In the genomic region with DNA sequence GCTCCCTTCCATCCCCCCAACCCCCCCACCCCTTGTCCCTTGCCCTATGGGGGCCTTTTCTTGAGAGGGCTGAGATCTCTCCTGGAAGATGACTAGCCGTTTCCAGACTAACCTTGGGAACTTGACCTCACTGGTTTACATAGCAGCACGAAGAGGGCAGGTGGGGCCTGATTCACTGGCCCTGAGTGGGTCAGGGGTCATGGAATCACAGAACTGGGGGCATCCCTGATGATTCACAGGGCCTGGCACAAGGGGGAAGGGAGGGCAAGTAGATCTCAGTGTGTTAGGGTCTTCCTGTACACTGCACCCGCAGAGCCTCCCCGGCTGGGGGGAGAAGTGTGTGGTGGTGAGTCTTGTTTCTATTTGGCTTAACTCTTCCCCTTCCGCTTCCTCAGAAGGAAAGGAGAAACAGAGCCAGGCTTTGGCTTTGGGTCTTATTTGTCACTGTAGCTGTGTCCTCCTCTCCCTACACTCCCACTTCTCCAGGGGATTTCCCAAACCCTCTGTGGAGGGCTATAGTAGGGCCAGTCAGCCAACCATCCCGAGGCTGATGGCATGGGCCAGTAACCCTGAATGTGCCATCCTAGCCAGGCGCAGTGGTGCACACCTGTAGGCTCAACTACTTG, we compare ENCODE assay signal across 25 cellular contexts. TPM values are rescaled to one million over a fixed set of nuclear protein-coding genes. Genes with fewer than 3 reads are reported as not detected.
DNase-seq lines count a peak whose midpoint lies in the region; ATAC-seq and TF ChIP-seq lines count a peak whose summit lies in the region.
"Had no signal": no experiment of that assay in that cellular context is flagged by ENCODE, and none has a peak within 500 bp of the region (broad histone marks: within the 10 kb centered on the region; RNA-seq: fewer than 3 reads in every experiment).

No MANE protein-coding gene starts in this region.

- peaks cover 67% of the 10 kb centered on the region for H3K79me2 ChIP-seq in neural progenitor cell (ENCODE audit: low read depth)

- no peaks in the 10 kb centered on the region for H3K36me3 ChIP-seq in neural progenitor cell
- H3K36me3 ChIP-seq: cardiac muscle cell, transverse colon had no signal

- peaks cover 77% of the 10 kb centered on the region for H4K20me1 ChIP-seq in neural progenitor cell (ENCODE audit: low read depth)

- no peaks in the 10 kb centered on the region for H3K27me3 Mint-ChIP-seq in activated T-cell treated with anti-CD3 and anti-CD28 coated beads, Interleukin-2, amount 50 U/mL, for 24 hours
- H3K27me3 Mint-ChIP-seq in T-cell (no peaks in the 10 kb centered on the region), neural progenitor cell (ENCODE audit: insufficient read depth, low read depth) (peaks cover 7% of the 10 kb centered on the region)
- H3K27me3 Mint-ChIP-seq in central memory CD8-positive, alpha-beta T cell: no peaks in the 10 kb centered on the region

- no peaks in the 10 kb centered on the region for H3K9me3 ChIP-seq in neural progenitor cell (ENCODE audit: low read depth)
- H3K9me3 ChIP-seq: esophagus squamous epithelium, spleen, transverse colon had no signal

- ATAC-seq in T-cell (replicated peaks in 1 of 4) (no peak), HG02798 (IDR thresholded peaks at IDR 0.05; ENCODE audit: poor library complexity, unreplicated experiment) (no peak)
- no peak for ATAC-seq in central memory CD8-positive, alpha-beta T cell (replicated peaks; ENCODE audit: extremely low read depth, poor library complexity, severe bottlenecking)
- ATAC-seq: activated T-cell treated with anti-CD3 and anti-CD28 coated beads, Interleukin-2, amount 50 U/mL, for 4 hours had no signal

- no peak overlapping the region for H3K4me3 Mint-ChIP-seq in activated T-cell treated with anti-CD3 and anti-CD28 coated beads, Interleukin-2, amount 50 U/mL, for 24 hours
- H3K4me3 Mint-ChIP-seq in T-cell: peak overlapping the region in 2 of 3 donors; percentile 13 to 34
- H3K4me3 Mint-ChIP-seq in central memory CD8-positive, alpha-beta T cell: no peak overlapping the region
- H3K4me3 Mint-ChIP-seq in neural progenitor cell: peak overlapping the region; percentile 27

- no peak overlapping the region for H3K4me3 ChIP-seq in neural progenitor cell
- H3K4me3 ChIP-seq: cardiac muscle cell, esophagus squamous epithelium, GM23248, lung, transverse colon had no signal

- peaks cover 24% of the 10 kb centered on the region for H3F3A ChIP-seq in neural progenitor cell (ENCODE audit: low read depth)

- POLR2A ChIA-PET in T-cell (lab: Charles Lee): interaction anchor here (0.5 to 0.6 kb wide), 2 partner anchors 28 to 93 kb away, joined by 3 to 4 read pairs; no protein-coding TSS in a partner anchor

- no peak for DNase-seq in activated T-cell treated with anti-CD3 and anti-CD28 coated beads, Interleukin-2, amount 50 U/mL, for 24 hours
- no peak for DNase-seq in activated T-cell treated with anti-CD3 and anti-CD28 coated beads, Interleukin-2, amount 50 U/mL, for 48 hours
- DNase-seq in T-cell (no peak), neural progenitor cell (ENCODE audit: low spot score) (no peak), mucosa of gallbladder (ENCODE audit: low spot score) (no peak), G401 (ENCODE audit: low spot score) (no peak)
- no peak for DNase-seq in central memory CD8-positive, alpha-beta T cell (ENCODE audit: low spot score in 2 of 2)
- DNase-seq: 8988T; activated CD4-positive, alpha-beta T cell treated with anti-CD3 and anti-CD28 coated beads, Interleukin-2, amount 50 U/mL, for 4 hours; activated T-cell treated with anti-CD3 and anti-CD28 coated beads, Interleukin-2, amount 50 U/mL, for 4 hours; C1 segment of cervical spinal cord; DMS79 treated with DMSO at 0.1 percent for 48 hours; effector CD4-positive, alpha-beta T cell; esophagus squamous epithelium; GM23248; NCI-H1694 treated with DMSO at 0.1 percent for 48 hours; NCI-H345; NK-92 treated with Interleukin-12 subunit alpha and Interleukin-12 subunit beta, amount 100 ng/mL, for 24 hours; spleen; transverse colon had no signal

- peak overlapping the region; percentile 2 for H3K4me2 ChIP-seq in neural progenitor cell

- H3K4me1 ChIP-seq in neural progenitor cell: peaks cover 49% of the 10 kb centered on the region

- H3K27me3 ChIP-seq in neural progenitor cell: no peaks in the 10 kb centered on the region
- H3K27me3 ChIP-seq: cardiac muscle cell, esophagus squamous epithelium, spleen, transverse colon had no signal

- in situ Hi-C loops in G401 (cut with HindIII; ENCODE audit: low sequenced_read_pairs): no loop called here

- H3K9ac ChIP-seq in neural progenitor cell: no peak overlapping the region
- H3K9ac ChIP-seq: GM23248 had no signal

- CTCF ChIA-PET in T-cell (lab: Charles Lee): no interaction called here

- H2AFZ ChIP-seq in neural progenitor cell (replicated peaks): no peak overlapping the region
- H2AFZ ChIP-seq: GM23248 had no signal

- peak overlapping the region; percentile 71 for H3K27ac Mint-ChIP-seq in activated T-cell treated with anti-CD3 and anti-CD28 coated beads, Interleukin-2, amount 50 U/mL, for 24 hours
- H3K27ac Mint-ChIP-seq in T-cell (no peak overlapping the region), neural progenitor cell (no peak overlapping the region)
- peak overlapping the region; percentile 74 for H3K27ac Mint-ChIP-seq in central memory CD8-positive, alpha-beta T cell (ENCODE audit: low read depth)

- H3K9me3 Mint-ChIP-seq in activated T-cell treated with anti-CD3 and anti-CD28 coated beads, Interleukin-2, amount 50 U/mL, for 24 hours: no peaks in the 10 kb centered on the region
- no peaks in the 10 kb centered on the region for H3K9me3 Mint-ChIP-seq in T-cell
- no peaks in the 10 kb centered on the region for H3K9me3 Mint-ChIP-seq in central memory CD8-positive, alpha-beta T cell
- H3K9me3 Mint-ChIP-seq in neural progenitor cell: no peaks in the 10 kb centered on the region
- H3K9me3 Mint-ChIP-seq: activated T-cell treated with anti-CD3 and anti-CD28 coated beads, Interleukin-2, amount 50 U/mL, for 4 hours had no signal

- TF ChIP-seq CTCF in neural progenitor cell (IDR thresholded peaks at IDR 0.05): no peak

- peaks cover 15% of the 10 kb centered on the region for H3K36me3 Mint-ChIP-seq in activated T-cell treated with anti-CD3 and anti-CD28 coated beads, Interleukin-2, amount 50 U/mL, for 24 hours (ENCODE audit: low read depth)
- no peaks in the 10 kb centered on the region for H3K36me3 Mint-ChIP-seq in T-cell
- H3K36me3 Mint-ChIP-seq in central memory CD8-positive, alpha-beta T cell (ENCODE audit: insufficient read depth): peaks cover 12% of the 10 kb centered on the region
- H3K36me3 Mint-ChIP-seq in neural progenitor cell: peaks cover 2% of the 10 kb centered on the region

- peaks cover 72% of the 10 kb centered on the region for H3K4me1 Mint-ChIP-seq in activated T-cell treated with anti-CD3 and anti-CD28 coated beads, Interleukin-2, amount 50 U/mL, for 24 hours (ENCODE audit: low read depth)
- H3K4me1 Mint-ChIP-seq in T-cell: peaks cover 80 to 89% (median 85%) of the 10 kb centered on the region in 3 donors
- peaks cover 92% of the 10 kb centered on the region for H3K4me1 Mint-ChIP-seq in central memory CD8-positive, alpha-beta T cell
- peaks cover 60% of the 10 kb centered on the region for H3K4me1 Mint-ChIP-seq in neural progenitor cell

- no peak overlapping the region for H3K27ac ChIP-seq in neural progenitor cell
- H3K27ac ChIP-seq: esophagus squamous epithelium, GM23248, transverse colon had no signal

RNA-seq across cellular contexts. Expression of a gene that starts 3.7 kb away (rescaled TPM):
- total RNA-seq in T-cell (100 to 1,000 TPM in 2 of 5 donors, 10 to 100 TPM in 3; 81.3 to 146 (median 99.7) TPM), neural progenitor cell (ENCODE audit: low replicate concordance) (21.5 and 54.9 TPM in 2 replicates), mucosa of gallbladder (82.2 TPM)
- 30.8 and 45.5 TPM in 2 replicates for total RNA-seq in G401 (2014; rRNA removed; shearing (Covaris generic))

RNA-seq across cellular contexts. Expression of a gene that starts 13.9 kb away (rescaled TPM):
- under 1 TPM in 4 of 5 donors, not detected in 1; 0.12 to 0.35 (median 0.18) TPM for total RNA-seq in T-cell
- total RNA-seq in neural progenitor cell (ENCODE audit: low replicate concordance): 0.90 TPM in 1 of 2 replicates, not detected in the other
- total RNA-seq in mucosa of gallbladder: 2.4 TPM
- 3.4 and 8.6 TPM in 2 replicates for total RNA-seq in G401 (2014; rRNA removed; shearing (Covaris generic))
- total RNA-seq: glomerular endothelial cell, GM23248, M059J, spleen had no signal

RNA-seq across cellular contexts. Expression of a gene that starts 24.5 kb away (rescaled TPM):
- 1 to 10 TPM; 2.2 to 7.8 (median 6.6) TPM for total RNA-seq in T-cell
- total RNA-seq in neural progenitor cell (ENCODE audit: low replicate concordance): 0.19 and 1.3 TPM in 2 replicates
- total RNA-seq in mucosa of gallbladder: 2.0 TPM
- 0.43 and 0.44 TPM in 2 replicates for total RNA-seq in G401 (2014; rRNA removed; shearing (Covaris generic))
- total RNA-seq: M059J had no signal

RNA-seq across cellular contexts. Expression of a gene that starts 27.6 kb away (rescaled TPM):
- total RNA-seq in T-cell (under 1 TPM in 3 of 5 donors, not detected in 2; 0.35 to 0.56 (median 0.47) TPM), neural progenitor cell (ENCODE audit: low replicate concordance) (0.28 TPM in 1 of 2 replicates, not detected in the other), mucosa of gallbladder (1.8 TPM)
- not detected in 2 replicates for total RNA-seq in G401 (2014; rRNA removed; shearing (Covaris generic))
- total RNA-seq: activated T-cell treated with anti-CD3 and anti-CD28 coated beads, Interleukin-2, amount 50 U/mL, for 4 hours; glomerular endothelial cell; GM23248; M059J had no signal

RNA-seq across cellular contexts. Expression of a gene that starts 32.9 kb away (rescaled TPM):
- total RNA-seq in T-cell (not detected), neural progenitor cell (ENCODE audit: low replicate concordance) (not detected in 2 replicates), mucosa of gallbladder (not detected)
- total RNA-seq in G401 (2014; rRNA removed; shearing (Covaris generic)): not detected in 2 replicates
- total RNA-seq: activated T-cell treated with anti-CD3 and anti-CD28 coated beads, Interleukin-2, amount 50 U/mL, for 4 hours; cardiac muscle cell; esophagus squamous epithelium; glomerular endothelial cell; GM23248; lung; M059J; spleen; transverse colon had no signal

Comparison
In these comparisons a context has a peak if more than half of its experiments do, and no peak if none do; other contexts are left out.
1. H3K27ac Mint-ChIP-seq: peak in activated T-cell treated with anti-CD3 and anti-CD28 coated beads, Interleukin-2, amount 50 U/mL, for 24 hours (single experiment) and central memory CD8-positive, alpha-beta T cell (single experiment); none in T-cell (0 of 2) and neural progenitor cell (single experiment).
2. H3K4me3 Mint-ChIP-seq: peak in T-cell (2 of 3) and neural progenitor cell (single experiment); none in activated T-cell treated with anti-CD3 and anti-CD28 coated beads, Interleukin-2, amount 50 U/mL, for 24 hours (single experiment) and central memory CD8-positive, alpha-beta T cell (single experiment).